ENCODE assay signal across 8 cellular contexts in the genomic region with DNA sequence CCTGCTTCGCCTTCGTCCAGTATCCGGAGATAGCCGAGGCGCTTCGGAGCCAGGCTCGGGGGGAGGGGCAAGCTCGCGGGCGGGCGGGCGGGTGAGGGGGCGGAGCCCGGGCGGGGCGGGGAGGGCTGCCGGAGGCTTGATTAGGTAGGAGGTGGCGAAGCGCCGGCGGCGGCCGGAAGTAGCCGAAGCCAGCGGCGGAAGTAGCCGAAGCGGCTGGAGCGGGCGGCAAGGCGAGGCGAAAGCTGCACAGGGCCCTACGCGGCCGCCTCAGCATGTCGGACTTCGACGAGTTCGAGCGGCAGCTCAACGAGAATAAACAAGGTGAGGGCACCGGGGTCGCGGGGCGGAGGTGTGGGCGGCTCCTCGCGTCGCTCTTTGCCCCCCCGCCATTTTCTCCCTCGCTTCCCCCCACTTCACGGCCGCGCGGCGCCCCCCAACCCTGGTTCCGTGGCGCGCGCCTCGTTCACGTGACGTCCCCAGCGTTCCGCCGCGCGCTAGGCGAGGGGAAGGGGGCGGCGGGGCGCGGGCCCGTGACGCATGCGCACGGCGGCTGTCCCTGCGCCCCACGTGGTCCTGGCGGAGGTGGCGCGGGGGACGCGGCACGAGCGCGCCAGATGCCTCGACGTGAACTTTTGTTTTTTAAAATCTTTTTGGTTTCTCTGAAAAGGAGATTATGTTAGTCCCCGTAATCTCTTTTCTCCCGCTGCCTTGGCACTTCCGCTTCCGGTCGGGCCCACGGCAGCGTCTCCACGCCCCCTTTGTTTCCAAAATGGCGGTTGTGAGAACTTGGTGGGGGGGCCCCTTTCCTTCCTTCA. TPM values are rescaled to one million over a fixed set of nuclear protein-coding genes. Genes with fewer than 3 reads are reported as not detected.
DNase-seq lines count a peak whose midpoint lies in the region; ATAC-seq and TF ChIP-seq lines count a peak whose summit lies in the region.

A gene (plus strand): TSS at position 203 of the 815 bp plus-strand sequence. CDS start 70 bp downstream, at position 273.

- no TSS peak for BruUV-seq in Calu3 (replicated peaks; lab: Mats Ljungman, UMichigan)

- peaks cover 52% of the 10 kb centered on the region for H3K36me3 ChIP-seq in OCI-LY1 (ENCODE audit: insufficient read depth, low read length)

- ATAC-seq in GM21381 (IDR thresholded peaks at IDR 0.05; ENCODE audit: unreplicated experiment), result peak; percentile 32

- peak; percentile 98 for DNase-seq in Calu3
- peak in 75 of 76 experiments; percentile 64 to 100 (median 97) for DNase-seq in HUDEP-2 (lab: John Stamatoyannopoulos, UW; ENCODE audit: unreplicated experiment in 76 of 76)
- DNase-seq in activated T-cell treated with anti-CD3 and anti-CD28 coated beads for 24 hours (ENCODE audit: low read depth), result peak; percentile 93
- DNase-seq in epithelial cell of prostate (ENCODE audit: low read depth, low spot score), result no peak
- peak; percentile 97 for DNase-seq in mucosa of gallbladder (ENCODE audit: low spot score)
- peak; percentile 88 to 91 for DNase-seq in stimulated activated CD8-positive, alpha-beta memory T cell treated with anti-CD3 and anti-CD28 coated beads, Interleukin-4, amount 100 ng/mL, for 4 hours (ENCODE audit: low read depth in 2 of 2, low spot score in 1 of 2)

- H3K9me3 Mint-ChIP-seq in Calu3 (ENCODE audit: low read depth, unreplicated experiment), result no peaks in the 10 kb centered on the region

- peaks cover 20% of the 10 kb centered on the region for H3K4me1 Mint-ChIP-seq in Calu3 (ENCODE audit: low read depth, unreplicated experiment)

- H3K27me3 ChIP-seq in OCI-LY1 (ENCODE audit: insufficient read depth, low read length), result no peaks in the 10 kb centered on the region

- H3K27ac Mint-ChIP-seq in Calu3 (ENCODE audit: unreplicated experiment), result peak within 1 kb of the TSS; percentile 96

- H3K4me3 Mint-ChIP-seq in Calu3 (ENCODE audit: low read depth, unreplicated experiment), result peak within 1 kb of the TSS; percentile 96

- no peak within 1 kb of the TSS for H2AFZ ChIP-seq in OCI-LY1 (ENCODE audit: low read length)

- no peak for TF ChIP-seq CTCF in Calu3 (IDR thresholded peaks at IDR 0.05; ENCODE audit: unreplicated experiment)
- TF ChIP-seq CTCF in OCI-LY1 (IDR thresholded peaks at IDR 0.05; ENCODE audit: low read length), result no peak

- CTCF ChIA-PET in Calu3 (lab: Charles Lee), result interaction anchor here (0.6 to 1.5 kb wide), 12 partner anchors 12 to 678 kb away, joined by 3 to 15 read pairs (median 4); a partner anchor contains a TSS

- peak within 1 kb of the TSS; percentile 98 for H3K9ac ChIP-seq in OCI-LY1 (ENCODE audit: low read length)

- H3F3A ChIP-seq in OCI-LY1 (ENCODE audit: insufficient read depth, low read length), result no peaks in the 10 kb centered on the region

- H3K27me3 Mint-ChIP-seq in Calu3 (ENCODE audit: unreplicated experiment), result no peaks in the 10 kb centered on the region

- peak within 1 kb of the TSS; percentile 94 for H3K4me3 ChIP-seq in OCI-LY1 (ENCODE audit: low read depth, low read length, poor library complexity, severe bottlenecking)

- no peaks in the 10 kb centered on the region for H3K9me3 ChIP-seq in OCI-LY1 (ENCODE audit: low read length)

- H3K4me2 ChIP-seq in OCI-LY1 (ENCODE audit: low read length), result peak within 1 kb of the TSS; percentile 97

- no peaks in the 10 kb centered on the region; the same call in 1 of the 2 replicates for H4K20me1 ChIP-seq in OCI-LY1 (ENCODE audit: insufficient read depth, low read length)

- H3K9me2 ChIP-seq in OCI-LY1 (ENCODE audit: low read depth, low read length), result no peaks in the 10 kb centered on the region

- intact Hi-C loops in Calu3 (cut with micrococcal nuclease; ENCODE audit: unreplicated experiment), result loop anchor here (10.0 kb wide), 1 partner anchor 150 kb away; no protein-coding TSS in a partner anchor

- H3K27ac ChIP-seq in OCI-LY1 (ENCODE audit: low read depth, low read length, poor library complexity, severe bottlenecking), result peak within 1 kb of the TSS; percentile 91
- H3K27ac ChIP-seq in epithelial cell of prostate, result peak within 1 kb of the TSS; percentile 98

- peaks cover 73% of the 10 kb centered on the region for H3K36me3 Mint-ChIP-seq in Calu3 (ENCODE audit: insufficient read depth, unreplicated experiment)

- peaks cover 46% of the 10 kb centered on the region for H3K79me2 ChIP-seq in OCI-LY1 (ENCODE audit: insufficient read depth, low read length)

- peaks cover 34% of the 10 kb centered on the region for H3K4me1 ChIP-seq in OCI-LY1 (ENCODE audit: insufficient read depth, low read length, severe bottlenecking)

RNA-seq across cellular contexts. Expression of the gene that starts here (rescaled TPM):
- total RNA-seq in Calu3 (2022), result 286 and 309 TPM in 2 replicates
- total RNA-seq in mucosa of gallbladder, result 202 TPM
